Comparison of ENCODE assay signal across 1 cellular context in the genomic region with DNA sequence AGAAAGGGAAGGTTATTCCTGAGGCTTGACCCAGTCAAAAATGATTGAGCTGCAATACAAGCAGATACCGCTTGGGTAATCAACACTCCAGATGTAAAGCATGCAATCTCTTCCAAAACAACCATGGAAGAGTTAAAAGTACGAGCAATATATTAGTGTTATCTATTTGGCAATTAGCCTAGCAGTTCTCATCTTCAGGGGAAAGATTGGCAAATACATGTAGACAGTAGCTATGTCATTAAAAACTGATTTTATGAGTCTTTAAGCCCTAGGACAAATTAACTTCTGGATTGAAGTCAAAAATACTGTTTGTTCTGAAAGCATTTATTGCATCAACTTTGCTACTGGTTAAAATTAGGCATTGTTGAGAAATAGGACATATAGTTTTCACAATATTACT.
TF ChIP-seq lines count a peak whose summit lies in the region.

No MANE protein-coding gene starts in this region.

TF ChIP-seq in HepG2, 621 proteins besides CTCF, POLR2A, EP300 and RAD21:
- no peak for TF ChIP-seq KDM5B (CRISPR knock-in tag; IDR thresholded peaks at IDR 0.05; ENCODE audit: borderline replicate concordance)
- TF ChIP-seq E2F5 (CRISPR knock-in tag; conservative IDR thresholded peaks at IDR 0.05) = no peak
- TF ChIP-seq ZFP82 (CRISPR knock-in tag; IDR thresholded peaks at IDR 0.05; ENCODE audit: borderline replicate concordance) = no peak
